ENCODE assay signal across 8 cellular contexts in genomic region chr13:30113531-30113930, GRCh38.
DNase-seq lines count a peak whose midpoint lies in the region; TF ChIP-seq lines count a peak whose summit lies in the region.

No MANE protein-coding gene starts in this region.

- intact Hi-C loops in breast epithelium (cut with DNase I; ENCODE audit: low total_unique reads) (loop anchor here (5.0 to 10.0 kb wide), 3 partner anchors 169 to 341 kb away; no protein-coding TSS in a partner anchor), transverse colon (cut with DNase I; ENCODE audit: low total_unique reads) (loop anchor here (5.0 to 10.0 kb wide), 3 partner anchors 189 to 606 kb away; partner anchors contain the start of gene SLC7A1), lower leg skin (cut with DNase I; ENCODE audit: low total_unique reads) (loop anchor here (5.0 to 10.0 kb wide), 2 partner anchors 266 to 349 kb away; no protein-coding TSS in a partner anchor)

- no peaks in the 10 kb centered on the region for H3K36me3 Mint-ChIP-seq in activated CD4-positive, alpha-beta T cell treated with anti-CD3 and anti-CD28 coated beads, Interleukin-2, amount 10 ng/mL, durations not matched to agents 7 days and 5 days (ENCODE audit: low read depth)
- no peaks in the 10 kb centered on the region for H3K36me3 Mint-ChIP-seq in mesothelial cell of epicardium
- H3K36me3 Mint-ChIP-seq in chondrocyte (ENCODE audit: low read depth): no peaks in the 10 kb centered on the region

- WGBS in transverse colon (ENCODE audit: low coverage in 1 of 2), 2 donors: 39 to 67% methylated on average over 3 to 5 of the region's 5 CpGs
- whole genome bisulfite sequencing in lower leg skin, 2 donors: 47 to 77% methylated on average over 5 of the region's 5 CpGs

- TF ChIP-seq POLR2A in breast epithelium (IDR thresholded peaks at IDR 0.05) (no peak), transverse colon (IDR thresholded peaks at IDR 0.05) (no peak), lower leg skin (IDR thresholded peaks at IDR 0.05) (no peak)

- TF ChIP-seq EP300 in transverse colon (IDR thresholded peaks at IDR 0.05; ENCODE audit: low read depth): no peak

- peaks cover 38% of the 10 kb centered on the region for H3K4me1 Mint-ChIP-seq in activated CD4-positive, alpha-beta T cell treated with anti-CD3 and anti-CD28 coated beads, Interleukin-2, amount 10 ng/mL, durations not matched to agents 7 days and 5 days
- peaks cover 47% of the 10 kb centered on the region for H3K4me1 Mint-ChIP-seq in mesothelial cell of epicardium
- H3K4me1 Mint-ChIP-seq in chondrocyte (ENCODE audit: low read depth): peaks cover 32% of the 10 kb centered on the region

- peaks cover 4% of the 10 kb centered on the region for H3K27me3 Mint-ChIP-seq in activated CD4-positive, alpha-beta T cell treated with anti-CD3 and anti-CD28 coated beads, Interleukin-2, amount 10 ng/mL, durations not matched to agents 7 days and 5 days
- peaks cover 21% of the 10 kb centered on the region for H3K27me3 Mint-ChIP-seq in mesothelial cell of epicardium (ENCODE audit: low read depth)
- H3K27me3 Mint-ChIP-seq in chondrocyte (ENCODE audit: low read depth): no peaks in the 10 kb centered on the region

- peaks cover 6 to 22% of the 10 kb centered on the region in 2 donors for H3K4me1 ChIP-seq in breast epithelium
- H3K4me1 ChIP-seq in transverse colon: peaks cover 23 to 39% (median 25%) of the 10 kb centered on the region in 4 donors

- in situ Hi-C loops in transverse colon (cut with MboI; ENCODE audit: low pct_ligation_motif_present in 1 of 4, low pct_unique_long_range_greater_than_20kb in 1 of 4, low sequenced_read_pairs in 3 of 4): loop anchor here (10.0 to 25.0 kb wide), 6 partner anchors 189 to 609 kb away; no protein-coding TSS in a partner anchor

- TF ChIP-seq CTCF in breast epithelium (IDR thresholded peaks at IDR 0.05): no peak
- TF ChIP-seq CTCF in mesothelial cell of epicardium (IDR thresholded peaks at IDR 0.05; ENCODE audit: unreplicated experiment): no peak
- TF ChIP-seq CTCF in transverse colon (IDR thresholded peaks at IDR 0.05): no peak
- no peak for TF ChIP-seq CTCF in chondrocyte (IDR thresholded peaks at IDR 0.05)
- no peak for TF ChIP-seq CTCF in lower leg skin (IDR thresholded peaks at IDR 0.05)

- H3K27ac ChIP-seq in breast epithelium (peak overlapping the region; percentile 88 to 89), transverse colon (peak overlapping the region; percentile 82 to 90 (median 88))

- peak overlapping the region; percentile 69 for H3K4me3 Mint-ChIP-seq in activated CD4-positive, alpha-beta T cell treated with anti-CD3 and anti-CD28 coated beads, Interleukin-2, amount 10 ng/mL, durations not matched to agents 7 days and 5 days
- H3K4me3 Mint-ChIP-seq in mesothelial cell of epicardium: peak overlapping the region; percentile 72
- H3K4me3 Mint-ChIP-seq in chondrocyte (ENCODE audit: unreplicated experiment): no peak overlapping the region

- H3K27me3 ChIP-seq in breast epithelium (no peaks in the 10 kb centered on the region), transverse colon (no peaks in the 10 kb centered on the region)

- POLR2A ChIA-PET in activated CD4-positive, alpha-beta T cell treated with anti-CD3 and anti-CD28 coated beads, Interleukin-2, amount 10 ng/mL, durations not matched to agents 7 days and 5 days (lab: Charles Lee): no interaction called here

- DNase-seq in activated CD4-positive, alpha-beta T cell treated with anti-CD3 and anti-CD28 coated beads, Interleukin-2, amount 10 ng/mL, durations not matched to agents 7 days and 5 days: no peak
- no peak for DNase-seq in activated CD4-positive, alpha-beta T cell treated with anti-CD3 and anti-CD28 coated beads for 1 hour
- DNase-seq in breast epithelium (ENCODE audit: low spot score in 2 of 2) (no peak), mesothelial cell of epicardium (ENCODE audit: low spot score in 2 of 2, unreplicated experiment in 2 of 2) (no peak), transverse colon (no peak), chondrocyte (ENCODE audit: low spot score) (no peak), lower leg skin (ENCODE audit: low spot score in 2 of 2) (no peak)
- DNase-seq in activated effector memory CD4-positive, alpha-beta T cell treated with anti-CD3 and anti-CD28 coated beads, Interleukin-2, amount 50 U/mL, for 16 hours: no peak

- H3K27ac Mint-ChIP-seq in activated CD4-positive, alpha-beta T cell treated with anti-CD3 and anti-CD28 coated beads, Interleukin-2, amount 10 ng/mL, durations not matched to agents 7 days and 5 days: no peak overlapping the region
- H3K27ac Mint-ChIP-seq in mesothelial cell of epicardium: peak overlapping the region; percentile 61
- H3K27ac Mint-ChIP-seq in chondrocyte (ENCODE audit: unreplicated experiment): no peak overlapping the region

- H3K4me3 ChIP-seq in breast epithelium (no peak overlapping the region), transverse colon (no peak overlapping the region), lower leg skin (ENCODE audit: low read depth, poor library complexity, severe bottlenecking) (no peak overlapping the region)

- no peaks in the 10 kb centered on the region for H3K36me3 ChIP-seq in breast epithelium
- no peaks in the 10 kb centered on the region for H3K36me3 ChIP-seq in transverse colon

- CTCF ChIA-PET in activated CD4-positive, alpha-beta T cell treated with anti-CD3 and anti-CD28 coated beads, Interleukin-2, amount 10 ng/mL, durations not matched to agents 7 days and 5 days (lab: Charles Lee): interaction anchor here (1.0 to 7.8 kb wide), 12 partner anchors 11 to 605 kb away, joined by 3 to 97 read pairs (median 12); partner anchors contain the start of gene UBL3

- no peaks in the 10 kb centered on the region for H3K9me3 ChIP-seq in breast epithelium
- H3K9me3 ChIP-seq in transverse colon: no peaks in the 10 kb centered on the region

- H3K9me3 Mint-ChIP-seq in activated CD4-positive, alpha-beta T cell treated with anti-CD3 and anti-CD28 coated beads, Interleukin-2, amount 10 ng/mL, durations not matched to agents 7 days and 5 days: no peaks in the 10 kb centered on the region
- no peaks in the 10 kb centered on the region for H3K9me3 Mint-ChIP-seq in mesothelial cell of epicardium
- no peaks in the 10 kb centered on the region for H3K9me3 Mint-ChIP-seq in chondrocyte (ENCODE audit: low read depth)
